ENCODE assay signal across 8 cellular contexts in the genomic region with DNA sequence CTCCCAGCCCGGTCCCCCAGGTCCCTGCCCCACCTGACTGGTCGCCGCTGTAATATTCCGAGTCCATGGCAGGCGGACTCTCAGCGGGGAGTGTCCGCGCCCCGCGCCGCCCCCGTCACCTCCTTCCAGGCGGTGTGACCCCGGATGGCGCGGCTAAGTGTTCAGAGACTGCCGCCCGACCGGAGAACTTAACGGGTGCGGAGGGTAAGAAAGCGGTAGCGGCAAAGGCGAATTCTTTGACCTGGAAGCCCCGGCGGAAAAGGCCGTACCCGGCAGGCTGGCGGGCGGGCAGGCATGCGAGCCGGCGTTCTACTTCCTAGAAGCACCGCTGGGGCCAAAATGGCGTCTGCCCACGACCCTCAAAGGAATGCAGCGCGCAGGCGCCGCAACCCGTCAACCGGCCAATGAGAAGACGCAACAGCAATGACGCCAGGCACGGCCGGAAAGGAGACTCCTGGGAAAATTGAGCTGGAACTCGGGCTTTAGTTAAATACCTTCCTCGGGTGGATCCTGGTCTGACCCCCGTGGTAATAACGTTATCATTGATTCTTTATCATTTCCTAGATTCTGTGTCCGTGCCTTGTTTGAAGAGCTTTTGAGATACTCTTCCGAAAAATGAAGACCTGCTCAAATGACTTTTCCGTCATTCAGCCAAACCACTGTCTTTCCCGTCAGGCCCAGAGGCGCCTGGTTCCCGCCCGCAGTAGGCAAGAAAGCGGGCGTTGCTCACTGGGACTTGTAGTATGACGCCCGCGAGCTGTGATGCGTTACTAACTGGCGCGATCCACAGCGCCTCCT. TPM values are rescaled to one million over a fixed set of nuclear protein-coding genes. Genes with fewer than 3 reads are reported as not detected.
DNase-seq lines count a peak whose midpoint lies in the region; ATAC-seq and TF ChIP-seq lines count a peak whose summit lies in the region.

A gene (minus strand): TSS at position 348 of the 798 bp plus-strand sequence. CDS start 281 bp downstream, at position 67.

- peaks cover 11% of the 10 kb centered on the region; the same call in 1 of the 2 replicates for H3K36me3 ChIP-seq in GM23338 (ENCODE audit: insufficient read depth)

- H3K27ac Mint-ChIP-seq in GM23338 (peak within 1 kb of the TSS; percentile 100), naive B cell (peak within 1 kb of the TSS; percentile 99 to 100 (median 100))
- H3K27ac Mint-ChIP-seq in stimulated activated memory B cell treated with anti-CD40 and anti-IgM and Interleukin-4, amounts not matched to agents 10 μg/mL and 1 μg/mL and 100 μg/mL, for 72 hours, result peak within 1 kb of the TSS; percentile 97

- TF ChIP-seq CTCF in GM23338 (conservative IDR thresholded peaks at IDR 0.05; ENCODE audit: low read depth in 2 of 2), result peak in 1 of 2 experiments; percentile 27; a peak in 2 of 4 replicates

- H3K27me3 Mint-ChIP-seq in GM23338 (ENCODE audit: insufficient read depth, low read depth, poor library complexity), result peaks cover 12% of the 10 kb centered on the region
- peaks cover 0 to 5% (median 0%) of the 10 kb centered on the region in 3 donors for H3K27me3 Mint-ChIP-seq in naive B cell
- H3K27me3 Mint-ChIP-seq in stimulated activated memory B cell treated with anti-CD40 and anti-IgM and Interleukin-4, amounts not matched to agents 10 μg/mL and 1 μg/mL and 100 μg/mL, for 72 hours, result no peaks in the 10 kb centered on the region

- H3K9me3 Mint-ChIP-seq in GM23338 (peaks cover 4% of the 10 kb centered on the region; the same call in 1 of the 3 replicates), naive B cell (peaks cover 0 to 2% (median 0%) of the 10 kb centered on the region in 7 donors)
- H3K9me3 Mint-ChIP-seq in stimulated activated memory B cell treated with anti-CD40 and anti-IgM and Interleukin-4, amounts not matched to agents 10 μg/mL and 1 μg/mL and 100 μg/mL, for 72 hours, result no peaks in the 10 kb centered on the region

- peak within 1 kb of the TSS; percentile 94 for H3K4me3 Mint-ChIP-seq in GM23338
- H3K4me3 Mint-ChIP-seq in naive B cell, result peak within 1 kb of the TSS; percentile 93 to 99 (median 97)
- peak within 1 kb of the TSS; percentile 93 for H3K4me3 Mint-ChIP-seq in stimulated activated memory B cell treated with anti-CD40 and anti-IgM and Interleukin-4, amounts not matched to agents 10 μg/mL and 1 μg/mL and 100 μg/mL, for 72 hours

- H4K20me1 ChIP-seq in GM23338 (replicated peaks; ENCODE audit: insufficient read depth), result peaks cover 13% of the 10 kb centered on the region

- H3K4me1 Mint-ChIP-seq in GM23338, result peaks cover 16% of the 10 kb centered on the region
- H3K4me1 Mint-ChIP-seq in naive B cell, result peaks cover 20 to 41% (median 34%) of the 10 kb centered on the region in 3 donors
- peaks cover 24% of the 10 kb centered on the region for H3K4me1 Mint-ChIP-seq in stimulated activated memory B cell treated with anti-CD40 and anti-IgM and Interleukin-4, amounts not matched to agents 10 μg/mL and 1 μg/mL and 100 μg/mL, for 72 hours

- peak within 1 kb of the TSS; percentile 96 for H3K27ac ChIP-seq in GM23338 (ENCODE audit: low read depth)

- H3K36me3 Mint-ChIP-seq in GM23338 (ENCODE audit: low read depth) (peaks cover 25% of the 10 kb centered on the region), naive B cell (peaks cover 0 to 6% of the 10 kb centered on the region in 2 donors)
- H3K36me3 Mint-ChIP-seq in stimulated activated memory B cell treated with anti-CD40 and anti-IgM and Interleukin-4, amounts not matched to agents 10 μg/mL and 1 μg/mL and 100 μg/mL, for 72 hours, result peaks cover 11% of the 10 kb centered on the region

- H3K4me3 ChIP-seq in GM23338, result peak within 1 kb of the TSS; percentile 96

- H3K79me2 ChIP-seq in GM23338 (replicated peaks; ENCODE audit: insufficient read depth), result peaks cover 47% of the 10 kb centered on the region

- peak within 1 kb of the TSS; percentile 93 for H3K4me2 ChIP-seq in GM23338

- H2AFZ ChIP-seq in GM23338, result peak within 1 kb of the TSS; percentile 61

- peak; percentile 97 for DNase-seq in Daoy (ENCODE audit: low read depth)
- peak; percentile 99 for DNase-seq in GM23338 (ENCODE audit: low spot score)
- DNase-seq in LHCN-M2 (ENCODE audit: low read depth), result peak; percentile 95
- DNase-seq in RPMI8226, result peak; percentile 96
- peak; percentile 81 to 88 for DNase-seq in activated T-helper 1 cell treated with anti-CD3 and anti-CD28 coated beads, Interleukin-2, amount 50 U/mL, for 16 hours (ENCODE audit: low read depth in 1 of 2, low spot score in 1 of 2)
- DNase-seq in fibroblast of gingiva (ENCODE audit: low read depth), result peak; percentile 96
- peak; percentile 92 for DNase-seq in naive B cell

- ATAC-seq in GM23338 (peak; percentile 91), naive B cell (ENCODE audit: low read depth in 2 of 2) (peak; percentile 88 to 89)
- peak; percentile 95 for ATAC-seq in stimulated activated memory B cell treated with anti-CD40 and anti-IgM and Interleukin-4, amounts not matched to agents 10 μg/mL and 1 μg/mL and 100 μg/mL, for 72 hours

- H3K4me1 ChIP-seq in GM23338 (ENCODE audit: insufficient read depth), result peaks cover 15% of the 10 kb centered on the region

- no peaks in the 10 kb centered on the region; the same call in 1 of the 2 replicates for H3K9me2 ChIP-seq in GM23338 (ENCODE audit: insufficient read depth)

- no peaks in the 10 kb centered on the region for H3K27me3 ChIP-seq in GM23338 (ENCODE audit: insufficient read depth)

- H3F3A ChIP-seq in GM23338 (replicated peaks; ENCODE audit: low read depth), result no peaks in the 10 kb centered on the region

TF ChIP-seq in GM23338, 12 proteins besides CTCF, POLR2A, EP300 and RAD21:
- TF ChIP-seq, protein P1, sequence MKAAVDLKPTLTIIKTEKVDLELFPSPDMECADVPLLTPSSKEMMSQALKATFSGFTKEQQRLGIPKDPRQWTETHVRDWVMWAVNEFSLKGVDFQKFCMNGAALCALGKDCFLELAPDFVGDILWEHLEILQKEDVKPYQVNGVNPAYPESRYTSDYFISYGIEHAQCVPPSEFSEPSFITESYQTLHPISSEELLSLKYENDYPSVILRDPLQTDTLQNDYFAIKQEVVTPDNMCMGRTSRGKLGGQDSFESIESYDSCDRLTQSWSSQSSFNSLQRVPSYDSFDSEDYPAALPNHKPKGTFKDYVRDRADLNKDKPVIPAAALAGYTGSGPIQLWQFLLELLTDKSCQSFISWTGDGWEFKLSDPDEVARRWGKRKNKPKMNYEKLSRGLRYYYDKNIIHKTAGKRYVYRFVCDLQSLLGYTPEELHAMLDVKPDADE (IDR thresholded peaks at IDR 0.05), result peak; percentile 81; the same call in 1 of the 2 replicates
- TF ChIP-seq ZNF114 (CRISPR knock-in tag; IDR thresholded peaks at IDR 0.05) (no peak), CREB1 (CRISPR knock-in tag; IDR thresholded peaks at IDR 0.05; ENCODE audit: low read depth) (peak; percentile 83)
TF ChIP-seq in GM23338: peak in this region for 2.

RNA-seq across cellular contexts. Expression of the gene that starts here (rescaled TPM):
- total RNA-seq in Daoy (2014; rRNA removed; shearing (Covaris generic)), result 54.6 and 98.3 TPM in 2 replicates
- 56.0 and 82.8 TPM in 2 replicates for total RNA-seq in GM23338 (2014; rRNA removed; shearing (Covaris generic))
- polyA plus RNA-seq in GM23338 (2016; fragmentation: Nextera tagmentation; extraction: Ambion mirVana) (84.4 and 97.2 TPM in 2 replicates), naive B cell (ENCODE audit: low read depth in 6 of 6) (10 to 100 TPM in 5 of 6 donors, 1 to 10 TPM in 1; 5.3 to 43.9 (median 19.1) TPM)
- total RNA-seq in LHCN-M2 (2014; rRNA removed), result 42.1 and 47.5 TPM in 2 replicates
- polyA plus RNA-seq in LHCN-M2 (2012), result 29.3 TPM

Comparison
In these comparisons a context has a peak if more than half of its experiments do, and no peak if none do; other contexts are left out.
1. Peak in every context shown above with its lines: DNase-seq, ATAC-seq, H3K4me3 ChIP-seq and H3K27ac ChIP-seq.